Comparison of ENCODE assay signal across 8 cellular contexts in genomic region chr14:56491299-56492285, GRCh38.
DNase-seq lines count a peak whose midpoint lies in the region; ATAC-seq and TF ChIP-seq lines count a peak whose summit lies in the region.

No MANE protein-coding gene starts in this region.

- H3K9me3 Mint-ChIP-seq in MCF 10A (ENCODE audit: unreplicated experiment): no peaks in the 10 kb centered on the region

- H3K27ac ChIP-seq in RWPE1: no peak overlapping the region

- no peak overlapping the region for H3K27ac Mint-ChIP-seq in MCF 10A (ENCODE audit: low read depth, unreplicated experiment)

- TF ChIP-seq CTCF in RWPE1 (conservative IDR thresholded peaks at IDR 0.05; ENCODE audit: low read depth) (peak; percentile 77), MCF 10A (IDR thresholded peaks at IDR 0.05; ENCODE audit: unreplicated experiment) (peak; percentile 51), kidney epithelial cell (IDR thresholded peaks at IDR 0.05; ENCODE audit: insufficient read depth, low read length, poor library complexity, severe bottlenecking) (peak; percentile 74)

- CTCF ChIA-PET in RWPE1 (lab: Yijun Ruan, JAX): interaction anchor here (0.5 to 1.4 kb wide), 19 partner anchors 9 to 1966 kb away, joined by 3 to 4 read pairs (median 3); no protein-coding TSS in a partner anchor
- CTCF ChIA-PET in MCF 10A (lab: Yijun Ruan, JAX): interaction anchor here (0.6 to 5.0 kb wide), 52 partner anchors 8 to 1706 kb away, joined by 3 to 38 read pairs (median 4); partner anchors contain the start of gene TMEM260

- no TSS peak for BruUV-seq in MCF 10A (replicated peaks; lab: Mats Ljungman, UMichigan)

- H3K36me3 Mint-ChIP-seq in MCF 10A (ENCODE audit: insufficient read depth, unreplicated experiment): no peaks in the 10 kb centered on the region

- intact Hi-C loops in MCF 10A (cut with micrococcal nuclease): loop anchor here (2.0 to 5.0 kb wide), 5 partner anchors 61 to 887 kb away; no protein-coding TSS in a partner anchor

- peaks cover 13% of the 10 kb centered on the region for H3K4me1 Mint-ChIP-seq in MCF 10A (ENCODE audit: insufficient read depth, unreplicated experiment)

- POLR2A ChIA-PET in RWPE1 (lab: Yijun Ruan, JAX; ENCODE audit: low non-redundant PET) (no interaction called here), MCF 10A (lab: Yijun Ruan, JAX) (interaction anchor here (0.6 to 1.0 kb wide), 4 partner anchors 88 to 898 kb away, joined by 3 to 4 read pairs (median 3); partner anchors contain the start of gene TMEM260)

- H3K27me3 Mint-ChIP-seq in MCF 10A (ENCODE audit: insufficient read depth, unreplicated experiment): peaks cover 27% of the 10 kb centered on the region

- peak; percentile 80 for ATAC-seq in GM21717 (IDR thresholded peaks at IDR 0.05; ENCODE audit: unreplicated experiment)
- peak; percentile 69 for ATAC-seq in stimulated activated naive CD8-positive, alpha-beta T cell treated with anti-CD3 and anti-CD28 coated beads, Interleukin-15, Interleukin-2, amounts not matched to agents 100 U/mL and 50 U/mL, for 24 hours
- ATAC-seq in GM18519 (IDR thresholded peaks at IDR 0.05; ENCODE audit: low FRiP score, unreplicated experiment): no peak

- H3K27me3 ChIP-seq in kidney epithelial cell (ENCODE audit: control insufficient read depth, insufficient read depth, low read length): peaks cover 2% of the 10 kb centered on the region

- H3K4me3 ChIP-seq in kidney epithelial cell (ENCODE audit: low read depth, low read length): no peak overlapping the region

- DNase-seq in DMS153 treated with DMSO at 0.1 percent for 48 hours (lab: John Stamatoyannopoulos, UW; ENCODE audit: unreplicated experiment) (peak; percentile 55), M059J (ENCODE audit: low read depth) (peak; percentile 42), RWPE1 (ENCODE audit: low spot score) (peak; percentile 23), MCF 10A (ENCODE audit: unreplicated experiment) (peak; percentile 49), kidney epithelial cell (ENCODE audit: low read depth) (peak; percentile 25)
- DNase-seq in stimulated activated naive CD8-positive, alpha-beta T cell treated with anti-CD3 and anti-CD28 coated beads, Interleukin-15, Interleukin-2, amounts not matched to agents 100 U/mL and 50 U/mL, for 24 hours: peak; percentile 51

- no peaks in the 10 kb centered on the region for H3K36me3 ChIP-seq in kidney epithelial cell (ENCODE audit: control insufficient read depth, insufficient read depth, low read length)

- H3K4me3 Mint-ChIP-seq in MCF 10A (ENCODE audit: unreplicated experiment): no peak overlapping the region
